32 cellular contexts compared by ENCODE assay signal in genomic region chr16:1069154-1069553, GRCh38. TPM values are rescaled to one million over a fixed set of nuclear protein-coding genes. Genes with fewer than 3 reads are reported as not detected.
DNase-seq lines count a peak whose midpoint lies in the region; ATAC-seq, FAIRE-seq and TF ChIP-seq lines count a peak whose summit lies in the region.
"Had no signal": no experiment of that assay in that cellular context is flagged by ENCODE, and none has a peak within 500 bp of the region (broad histone marks: within the 10 kb centered on the region; RNA-seq: fewer than 3 reads in every experiment).

No MANE protein-coding gene starts in this region.

- TF ChIP-seq POLR2A in K562 (conservative IDR thresholded peaks at IDR 0.05), result no peak

- intact Hi-C loops in activated CD4-positive, alpha-beta memory T cell treated with anti-CD3 and anti-CD28 coated beads for 36 hours (cut with micrococcal nuclease), result no loop called here
- intact Hi-C loops in K562 (cut with micrococcal nuclease), result no loop called here

- H3K36me3 ChIP-seq in Karpas-422 (ENCODE audit: insufficient read depth, low read length) (no peaks in the 10 kb centered on the region), K562 (ENCODE audit: control insufficient read depth, insufficient read depth, low read length) (no peaks in the 10 kb centered on the region), smooth muscle cell (ENCODE audit: low read depth) (no peaks in the 10 kb centered on the region)
- H3K36me3 ChIP-seq: ascending aorta, esophagus squamous epithelium, gastrocnemius medialis, SJSA1, spleen, tibial artery had no signal

- H3K9ac ChIP-seq in Karpas-422 (ENCODE audit: low read length) (no peak overlapping the region), K562 (ENCODE audit: insufficient read depth in 1 of 2, low read depth in 2 of 2, low read length in 2 of 2) (no peak overlapping the region), smooth muscle cell (ENCODE audit: low read depth) (no peak overlapping the region)

- ATAC-seq in K562 (peak; percentile 84), HG03354 (IDR thresholded peaks at IDR 0.05; ENCODE audit: poor library complexity, severe bottlenecking, unreplicated experiment) (no peak)
- ATAC-seq: activated T-cell treated with anti-CD3 and anti-CD28 coated beads, Interleukin-2, amount 50 U/mL, for 72 hours; gastrocnemius medialis; natural killer cell had no signal

- BruUV-seq in K562 (replicated peaks; lab: Mats Ljungman, UMichigan), result no TSS peak

- peaks cover 29% of the 10 kb centered on the region for H3K27me3 Mint-ChIP-seq in activated CD4-positive, alpha-beta memory T cell treated with anti-CD3 and anti-CD28 coated beads for 36 hours
- peaks cover 16% of the 10 kb centered on the region for H3K27me3 Mint-ChIP-seq in activated CD4-positive, alpha-beta memory T cell treated with anti-CD3 and anti-CD28 coated beads, Interleukin-2, amount 10 ng/mL, durations not matched to agents 7 days and 5 days

- H3K79me2 ChIP-seq in Karpas-422 (ENCODE audit: low read length), result no peaks in the 10 kb centered on the region
- H3K79me2 ChIP-seq in K562 (ENCODE audit: control insufficient read depth, insufficient read depth, low read length), result no peaks in the 10 kb centered on the region
- no peaks in the 10 kb centered on the region for H3K79me2 ChIP-seq in smooth muscle cell (ENCODE audit: low read depth)

- TF ChIP-seq CTCF in K562 (IDR thresholded peaks at IDR 0.05 in 2 of 3, conservative IDR thresholded peaks at IDR 0.05 in 1 of 3; ENCODE audit: insufficient read depth in 2 of 3, low read depth in 1 of 3, low read length in 3 of 3) (no peak), smooth muscle cell (IDR thresholded peaks at IDR 0.05; ENCODE audit: borderline replicate concordance, insufficient read depth, poor library complexity, severe bottlenecking) (no peak)

- no peaks in the 10 kb centered on the region for H3F3A ChIP-seq in smooth muscle cell (ENCODE audit: low read depth)

- H3K9me1 ChIP-seq in K562 (ENCODE audit: control insufficient read depth, insufficient read depth, low read length), result no peaks in the 10 kb centered on the region

- CTCF ChIA-PET in activated CD4-positive, alpha-beta memory T cell treated with anti-CD3 and anti-CD28 coated beads for 36 hours (lab: Charles Lee), result interaction anchor here (2.3 kb wide), 1 partner anchor 12 kb away, joined by 10 read pairs; no protein-coding TSS in a partner anchor
- CTCF ChIA-PET in activated CD4-positive, alpha-beta memory T cell treated with anti-CD3 and anti-CD28 coated beads, Interleukin-2, amount 10 ng/mL, durations not matched to agents 7 days and 5 days (lab: Charles Lee), result interaction anchor here (1.8 kb wide), 1 partner anchor 12 kb away, joined by 6 read pairs; no protein-coding TSS in a partner anchor
- CTCF ChIA-PET in K562 (lab: Yijun Ruan, JAX; ENCODE audit: low intra/inter-chr PET ratio), result no interaction called here

- H3K9me3 Mint-ChIP-seq in activated CD4-positive, alpha-beta memory T cell treated with anti-CD3 and anti-CD28 coated beads for 36 hours, result no peaks in the 10 kb centered on the region
- no peaks in the 10 kb centered on the region for H3K9me3 Mint-ChIP-seq in activated CD4-positive, alpha-beta memory T cell treated with anti-CD3 and anti-CD28 coated beads, Interleukin-2, amount 10 ng/mL, durations not matched to agents 7 days and 5 days
- H3K9me3 Mint-ChIP-seq: activated naive CD4-positive, alpha-beta T cell treated with anti-CD3 and anti-CD28 coated beads, Interleukin-2, amount 50 U/mL, for 24 hours; activated T-cell treated with anti-CD3 and anti-CD28 coated beads, Interleukin-2, amount 50 U/mL, for 72 hours; IgD-negative memory B cell; natural killer cell had no signal

- no peak overlapping the region for H2AFZ ChIP-seq in Karpas-422 (ENCODE audit: low read length)
- H2AFZ ChIP-seq in K562 (ENCODE audit: low read depth, low read length), result no peak overlapping the region
- no peak overlapping the region for H2AFZ ChIP-seq in smooth muscle cell (ENCODE audit: low read depth)

- no peaks in the 10 kb centered on the region for H3K4me1 Mint-ChIP-seq in activated CD4-positive, alpha-beta memory T cell treated with anti-CD3 and anti-CD28 coated beads for 36 hours (ENCODE audit: low read depth)
- H3K4me1 Mint-ChIP-seq in activated CD4-positive, alpha-beta memory T cell treated with anti-CD3 and anti-CD28 coated beads, Interleukin-2, amount 10 ng/mL, durations not matched to agents 7 days and 5 days, result peaks cover 3% of the 10 kb centered on the region
- H3K4me1 Mint-ChIP-seq: activated naive CD4-positive, alpha-beta T cell treated with anti-CD3 and anti-CD28 coated beads, Interleukin-2, amount 50 U/mL, for 24 hours; CD14-positive monocyte; IgD-negative memory B cell had no signal

- no peak overlapping the region for H3K27ac ChIP-seq in Karpas-422 (ENCODE audit: low read length)
- no peak overlapping the region for H3K27ac ChIP-seq in K562 (ENCODE audit: extremely low read depth, low read depth, low read length)
- no peak overlapping the region for H3K27ac ChIP-seq in smooth muscle cell (ENCODE audit: low read depth)
- H3K27ac ChIP-seq: ascending aorta, esophagus squamous epithelium, gastrocnemius medialis, SJSA1, spleen, tibial artery had no signal

- H4K20me1 ChIP-seq in Karpas-422 (ENCODE audit: insufficient read depth, low read depth, low read length), result no peaks in the 10 kb centered on the region
- peaks cover 7% of the 10 kb centered on the region; the same call in 1 of the 2 replicates for H4K20me1 ChIP-seq in K562 (replicated peaks; ENCODE audit: control insufficient read depth, insufficient read depth, low read length)
- no peaks in the 10 kb centered on the region for H4K20me1 ChIP-seq in smooth muscle cell (ENCODE audit: low read depth)

- TF ChIP-seq RAD21 in K562 (CRISPR knock-in tag; conservative IDR thresholded peaks at IDR 0.05 in 1 of 2, IDR thresholded peaks at IDR 0.05 in 1 of 2), result no peak

- H3K9me3 ChIP-seq in Karpas-422 (ENCODE audit: low read length) (no peaks in the 10 kb centered on the region), K562 (replicated peaks; ENCODE audit: control insufficient read depth, insufficient read depth, low read depth, low read length) (no peaks in the 10 kb centered on the region), smooth muscle cell (replicated peaks; ENCODE audit: low read depth) (no peaks in the 10 kb centered on the region)
- H3K9me3 ChIP-seq: ascending aorta, esophagus squamous epithelium, gastrocnemius medialis, SJSA1, spleen, tibial artery had no signal

- H3K4me3 ChIP-seq in Karpas-422 (ENCODE audit: low read length) (no peak overlapping the region), K562 (no peak overlapping the region), smooth muscle cell (no peak overlapping the region)
- H3K4me3 ChIP-seq: ascending aorta, esophagus squamous epithelium, gastrocnemius medialis, SJSA1, spleen, tibial artery had no signal

- POLR2A ChIA-PET in activated CD4-positive, alpha-beta memory T cell treated with anti-CD3 and anti-CD28 coated beads for 36 hours (lab: Charles Lee), result no interaction called here
- POLR2A ChIA-PET in activated CD4-positive, alpha-beta memory T cell treated with anti-CD3 and anti-CD28 coated beads, Interleukin-2, amount 10 ng/mL, durations not matched to agents 7 days and 5 days (lab: Charles Lee), result no interaction called here
- POLR2A ChIA-PET in K562 (lab: Yijun Ruan, JAX), result interaction anchor here (0.6 to 1.0 kb wide), 5 partner anchors 18 to 1274 kb away, joined by 3 to 6 read pairs (median 3); no protein-coding TSS in a partner anchor

- H3K4me1 ChIP-seq in Karpas-422 (ENCODE audit: low read length) (no peaks in the 10 kb centered on the region), K562 (replicated peaks in 1 of 2; ENCODE audit: control insufficient read depth in 2 of 2, insufficient read depth in 2 of 2, low read length in 2 of 2) (peaks cover 0 to 40% of the 10 kb centered on the region in 2 experiments; a peak in 1 of 5 replicates), smooth muscle cell (ENCODE audit: low read depth) (no peaks in the 10 kb centered on the region)
- H3K4me1 ChIP-seq: gastrocnemius medialis, SJSA1, spleen had no signal

- no peak for FAIRE-seq in K562 (lab: Jason Lieb, UNC)
- FAIRE-seq: RCC 7860 had no signal

- no peaks in the 10 kb centered on the region for H3K27me3 ChIP-seq in Karpas-422 (ENCODE audit: low read length)
- H3K27me3 ChIP-seq in K562 (ENCODE audit: control insufficient read depth in 2 of 2, insufficient read depth in 2 of 2, low read length in 2 of 2), result peaks cover 11 to 34% of the 10 kb centered on the region in 2 experiments; a peak in 4 of 5 replicates
- H3K27me3 ChIP-seq in smooth muscle cell (ENCODE audit: low read depth), result peaks cover 32% of the 10 kb centered on the region

- TF ChIP-seq EP300 in K562 (IDR thresholded peaks at IDR 0.05; ENCODE audit: low read length), result no peak

- no peak overlapping the region for H3K4me2 ChIP-seq in Karpas-422 (ENCODE audit: low read depth, low read length, poor library complexity, severe bottlenecking)
- no peak overlapping the region for H3K4me2 ChIP-seq in K562 (ENCODE audit: insufficient read depth, low read length)
- no peak overlapping the region for H3K4me2 ChIP-seq in smooth muscle cell

- in situ Hi-C loops in K562 (cut with MboI), result no loop called here

- peaks cover 4% of the 10 kb centered on the region for H3K36me3 Mint-ChIP-seq in activated CD4-positive, alpha-beta memory T cell treated with anti-CD3 and anti-CD28 coated beads for 36 hours
- H3K36me3 Mint-ChIP-seq in activated CD4-positive, alpha-beta memory T cell treated with anti-CD3 and anti-CD28 coated beads, Interleukin-2, amount 10 ng/mL, durations not matched to agents 7 days and 5 days (ENCODE audit: low read depth), result peaks cover 5% of the 10 kb centered on the region
- H3K36me3 Mint-ChIP-seq: activated naive CD4-positive, alpha-beta T cell treated with anti-CD3 and anti-CD28 coated beads, Interleukin-2, amount 50 U/mL, for 24 hours; CD14-positive monocyte; IgD-negative memory B cell; natural killer cell had no signal

- WGBS in K562 (ENCODE audit: insufficient coverage, low coverage, missing lambda C conversion rate), result 27% methylated on average over 5 of the region's 7 CpGs
- WGBS in smooth muscle cell (ENCODE audit: low lambda C conversion rate), result 99% methylated on average over 7 of the region's 7 CpGs

- no peaks in the 10 kb centered on the region for H3K9me2 ChIP-seq in Karpas-422 (replicated peaks; ENCODE audit: insufficient read depth, low read length)

- no peak overlapping the region for H3K27ac Mint-ChIP-seq in activated CD4-positive, alpha-beta memory T cell treated with anti-CD3 and anti-CD28 coated beads for 36 hours
- no peak overlapping the region for H3K27ac Mint-ChIP-seq in activated CD4-positive, alpha-beta memory T cell treated with anti-CD3 and anti-CD28 coated beads, Interleukin-2, amount 10 ng/mL, durations not matched to agents 7 days and 5 days
- H3K27ac Mint-ChIP-seq: activated naive CD4-positive, alpha-beta T cell treated with anti-CD3 and anti-CD28 coated beads, Interleukin-2, amount 50 U/mL, for 24 hours; activated T-cell treated with anti-CD3 and anti-CD28 coated beads, Interleukin-2, amount 50 U/mL, for 72 hours; IgD-negative memory B cell; natural killer cell; stimulated activated naive CD8-positive, alpha-beta T cell treated with anti-CD3 and anti-CD28 coated beads, Interleukin-15, Interleukin-2, amounts not matched to agents 100 ng/mL and 50 ng/mL, for 24 hours had no signal

- H3K4me3 Mint-ChIP-seq in activated CD4-positive, alpha-beta memory T cell treated with anti-CD3 and anti-CD28 coated beads for 36 hours, result no peak overlapping the region
- H3K4me3 Mint-ChIP-seq in activated CD4-positive, alpha-beta memory T cell treated with anti-CD3 and anti-CD28 coated beads, Interleukin-2, amount 10 ng/mL, durations not matched to agents 7 days and 5 days, result no peak overlapping the region
- H3K4me3 Mint-ChIP-seq: activated naive CD4-positive, alpha-beta T cell treated with anti-CD3 and anti-CD28 coated beads, Interleukin-2, amount 50 U/mL, for 24 hours; activated T-cell treated with anti-CD3 and anti-CD28 coated beads, Interleukin-2, amount 50 U/mL, for 72 hours; CD14-positive monocyte; natural killer cell; stimulated activated naive CD8-positive, alpha-beta T cell treated with anti-CD3 and anti-CD28 coated beads, Interleukin-15, Interleukin-2, amounts not matched to agents 100 ng/mL and 50 ng/mL, for 24 hours had no signal

- DNase-seq in activated CD4-positive, alpha-beta memory T cell treated with anti-CD3 and anti-CD28 coated beads for 36 hours, result peak; percentile 19
- no peak for DNase-seq in activated CD4-positive, alpha-beta memory T cell treated with anti-CD3 and anti-CD28 coated beads, Interleukin-2, amount 10 ng/mL, durations not matched to agents 7 days and 5 days
- DNase-seq in COLO668 (lab: John Stamatoyannopoulos, UW; ENCODE audit: unreplicated experiment), result peak; percentile 15
- peak; percentile 65 for DNase-seq in Karpas-422
- DNase-seq in K562 (ENCODE audit: extremely low read depth in 1 of 4, low spot score in 3 of 4), result peak in 2 of 4 experiments; percentile 40 to 43
- DNase-seq in smooth muscle cell (lab: John Stamatoyannopoulos, UW; ENCODE audit: unreplicated experiment), result no peak
- DNase-seq: activated CD8-positive, alpha-beta memory T cell treated with anti-CD3 and anti-CD28 coated beads for 24 hours; activated T-cell treated with anti-CD3 and anti-CD28 coated beads, Interleukin-2, amount 50 U/mL, for 72 hours; cortex of kidney; esophagus squamous epithelium; gastrocnemius medialis; HCEC 1CT; islet precursor cell; natural killer cell; NCI-H2029 treated with DMSO at 0.1 percent for 48 hours; NCI-H510A treated with DMSO at 0.1 percent for 48 hours; retina; spleen; tibial artery had no signal

RNA-seq across cellular contexts. Expression of gene SSTR5, which starts 3.4 kb away (rescaled TPM):
- not detected for total RNA-seq in activated CD4-positive, alpha-beta memory T cell treated with anti-CD3 and anti-CD28 coated beads for 36 hours
- total RNA-seq in activated CD4-positive, alpha-beta memory T cell treated with anti-CD3 and anti-CD28 coated beads, Interleukin-2, amount 10 ng/mL, durations not matched to agents 7 days and 5 days, result not detected
- total RNA-seq in Karpas-422 (2014; rRNA removed; shearing (Covaris generic); ENCODE audit: low replicate concordance), result not detected in 2 replicates
- not detected in 2 replicates for total RNA-seq in K562 (2011; cell fraction: chromatin; rRNA removed; ENCODE audit: low replicate concordance)
- not detected in 2 replicates for total RNA-seq in K562 (2011; cell fraction: nucleolus; rRNA removed)
- total RNA-seq in K562 (2011; cell fraction: nucleoplasm; rRNA removed), result not detected in 2 replicates
- not detected in 2 replicates for total RNA-seq in K562 (2014; rRNA removed)
- not detected in 2 replicates for total RNA-seq in K562 (2014; rRNA removed; fragmentation: Illumina TruSeq; extraction: Trizol)
- not detected in 2 replicates for total RNA-seq in K562 (2015; rRNA removed; fragmentation: Illumina TruSeq; extraction: Trizol)
- not detected in 2 replicates for total RNA-seq in K562 (2021)
- polyA plus RNA-seq in K562 (2011; rRNA removed), result not detected in 2 replicates
- not detected in 2 replicates for polyA plus RNA-seq in K562 (2011; cell fraction: cytosol; rRNA removed)
- polyA plus RNA-seq in K562 (2011; cell fraction: nucleus; rRNA removed), result not detected in 2 replicates
- polyA plus RNA-seq in K562 (2012), result not detected in 2 replicates
- not detected in 2 replicates for polyA plus RNA-seq in K562 (2014; fragmentation: Illumina TruSeq; extraction: Trizol)
- polyA plus RNA-seq in K562 (2014; fragmentation: Nextera tagmentation; extraction: Ambion mirVana), result not detected
- not detected in 2 replicates for polyA plus RNA-seq in K562 (2014; rRNA removed)
- polyA minus RNA-seq in K562 (2011; rRNA and poly(A)+ RNA removed), result not detected in 2 replicates
- not detected in 2 replicates for polyA minus RNA-seq in K562 (2011; cell fraction: cytosol; rRNA and poly(A)+ RNA removed)
- not detected in 2 replicates for polyA minus RNA-seq in K562 (2011; cell fraction: nucleus; rRNA and poly(A)+ RNA removed)
- not detected in 2 replicates for total RNA-seq in smooth muscle cell
- not detected in 2 replicates for polyA plus RNA-seq in smooth muscle cell
- total RNA-seq: activated T-cell treated with anti-CD3 and anti-CD28 coated beads, Interleukin-2, amount 50 U/mL, for 72 hours; ascending aorta; esophagus squamous epithelium; liver; M059J; natural killer cell; osteocyte; SJSA1; spleen; T-helper 1 cell treated with Interleukin-12 subunit alpha and Interleukin-12 subunit beta and Interleukin-4 antibody, amounts not matched to agents 30 ng/mL and 1 ng/mL, for 36 hours had no signal
- polyA plus RNA-seq: CD14-positive monocyte, IgD-negative memory B cell, liver, spleen had no signal

RNA-seq across cellular contexts. Expression of gene C1QTNF8, which starts 26.9 kb away (rescaled TPM):
- total RNA-seq in activated CD4-positive, alpha-beta memory T cell treated with anti-CD3 and anti-CD28 coated beads for 36 hours, result not detected
- total RNA-seq in activated CD4-positive, alpha-beta memory T cell treated with anti-CD3 and anti-CD28 coated beads, Interleukin-2, amount 10 ng/mL, durations not matched to agents 7 days and 5 days, result not detected
- not detected in 2 replicates for total RNA-seq in Karpas-422 (2014; rRNA removed; shearing (Covaris generic); ENCODE audit: low replicate concordance)
- not detected in 2 replicates for total RNA-seq in K562 (2011; cell fraction: chromatin; rRNA removed; ENCODE audit: low replicate concordance)
- total RNA-seq in K562 (2011; cell fraction: nucleolus; rRNA removed), result not detected in 2 replicates
- total RNA-seq in K562 (2011; cell fraction: nucleoplasm; rRNA removed), result not detected in 2 replicates
- total RNA-seq in K562 (2014; rRNA removed), result not detected in 2 replicates
- total RNA-seq in K562 (2014; rRNA removed; fragmentation: Illumina TruSeq; extraction: Trizol), result not detected in 2 replicates
- total RNA-seq in K562 (2015; rRNA removed; fragmentation: Illumina TruSeq; extraction: Trizol), result not detected in 2 replicates
- not detected in 2 replicates for total RNA-seq in K562 (2021)
- not detected in 2 replicates for polyA plus RNA-seq in K562 (2011; rRNA removed)
- not detected in 2 replicates for polyA plus RNA-seq in K562 (2011; cell fraction: cytosol; rRNA removed)
- not detected in 2 replicates for polyA plus RNA-seq in K562 (2011; cell fraction: nucleus; rRNA removed)
- not detected in 2 replicates for polyA plus RNA-seq in K562 (2012)
- polyA plus RNA-seq in K562 (2014; fragmentation: Illumina TruSeq; extraction: Trizol), result not detected in 2 replicates
- polyA plus RNA-seq in K562 (2014; fragmentation: Nextera tagmentation; extraction: Ambion mirVana), result not detected
- not detected in 2 replicates for polyA plus RNA-seq in K562 (2014; rRNA removed)
- not detected in 2 replicates for polyA minus RNA-seq in K562 (2011; rRNA and poly(A)+ RNA removed)
- polyA minus RNA-seq in K562 (2011; cell fraction: cytosol; rRNA and poly(A)+ RNA removed), result not detected in 2 replicates
- not detected in 2 replicates for polyA minus RNA-seq in K562 (2011; cell fraction: nucleus; rRNA and poly(A)+ RNA removed)
- not detected in 2 replicates for total RNA-seq in smooth muscle cell
- not detected in 2 replicates for polyA plus RNA-seq in smooth muscle cell
- total RNA-seq: activated T-cell treated with anti-CD3 and anti-CD28 coated beads, Interleukin-2, amount 50 U/mL, for 72 hours; ascending aorta; cardiac septum; esophagus squamous epithelium; gastrocnemius medialis; liver; M059J; natural killer cell; osteocyte; SJSA1; spleen; T-helper 1 cell treated with Interleukin-12 subunit alpha and Interleukin-12 subunit beta and Interleukin-4 antibody, amounts not matched to agents 30 ng/mL and 1 ng/mL, for 36 hours had no signal
- polyA plus RNA-seq: CD14-positive monocyte, IgD-negative memory B cell, liver, spleen had no signal

Comparison
In these comparisons a context has a peak if more than half of its experiments do, and no peak if none do; other contexts are left out.
1. DNase-seq: peak in activated CD4-positive, alpha-beta memory T cell treated with anti-CD3 and anti-CD28 coated beads for 36 hours (single experiment), COLO668 (single experiment) and Karpas-422 (single experiment); none in activated CD4-positive, alpha-beta memory T cell treated with anti-CD3 and anti-CD28 coated beads, Interleukin-2, amount 10 ng/mL, durations not matched to agents 7 days and 5 days (single experiment) and smooth muscle cell (single experiment).